ENCODE assay signal across 21 cellular contexts in the genomic region with DNA sequence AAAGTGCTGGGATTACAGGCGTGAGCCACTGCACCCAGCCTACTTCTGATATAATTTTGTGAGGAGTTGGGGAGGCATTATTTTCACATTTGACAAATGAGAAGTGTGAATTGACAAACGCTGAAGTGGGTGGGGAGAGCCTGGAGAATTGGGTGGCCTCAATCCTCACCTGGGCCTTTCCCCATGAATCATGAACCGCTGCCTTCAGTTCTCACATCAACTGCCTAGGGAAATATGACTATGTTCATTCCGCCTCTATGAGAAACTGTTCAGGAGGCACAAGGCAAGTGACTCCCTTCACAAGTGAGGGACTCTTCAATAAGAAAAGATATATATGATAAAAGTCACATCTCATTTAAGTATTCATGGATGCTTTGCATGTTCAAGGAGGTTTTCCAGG.
DNase-seq lines count a peak whose midpoint lies in the region; ATAC-seq, FAIRE-seq and TF ChIP-seq lines count a peak whose summit lies in the region.
"Had no signal": no experiment of that assay in that cellular context is flagged by ENCODE, and none has a peak within 500 bp of the region (broad histone marks: within the 10 kb centered on the region; RNA-seq: fewer than 3 reads in every experiment).

No MANE protein-coding gene starts in this region.

- TF ChIP-seq RAD21 in A549 (conservative IDR thresholded peaks at IDR 0.05 in 1 of 2, IDR thresholded peaks at IDR 0.05 in 1 of 2) (no peak), IMR-90 (IDR thresholded peaks at IDR 0.05; ENCODE audit: low read length) (no peak)

- intact Hi-C loops in IMR-90 (cut with micrococcal nuclease), result no loop called here

- FAIRE-seq in A549 (lab: Jason Lieb, UNC), result no peak
- peak; percentile 43 for FAIRE-seq in keratinocyte (lab: Jason Lieb, UNC)
- FAIRE-seq: GM12891, GM18507, H1 had no signal

- peak overlapping the region; percentile 48 for H4K91ac ChIP-seq in IMR-90 (ENCODE audit: insufficient read depth, low read depth, low read length)

- no TSS peak for BruUV-seq in IMR-90 (replicated peaks; lab: Mats Ljungman, UMichigan)

- TF ChIP-seq EP300 in A549 (IDR thresholded peaks at IDR 0.05), result no peak

- H2BK20ac ChIP-seq in IMR-90 (ENCODE audit: low read depth, low read length), result peak overlapping the region; percentile 64; the same call in 1 of the 2 replicates

- in situ Hi-C loops in IMR-90 (cut with MboI; ENCODE audit: low sequenced_read_pairs), result no loop called here

- H3K4me2 ChIP-seq in A549, result no peak overlapping the region
- no peak overlapping the region for H3K4me2 ChIP-seq in IMR-90 (ENCODE audit: low read depth, low read length)
- no peak overlapping the region for H3K4me2 ChIP-seq in keratinocyte (ENCODE audit: control insufficient read depth, extremely low read depth, insufficient read depth, low read depth, low read length)
- H3K4me2 ChIP-seq: BLaER1 treated with 17β-estradiol and CSF1 and Interleukin-3, amounts not matched to agents 10 nM and 100 nM had no signal

- TF ChIP-seq POLR2A in A549 (IDR thresholded peaks at IDR 0.05; ENCODE audit: low read length), result no peak
- no peak for TF ChIP-seq POLR2A in IMR-90 (IDR thresholded peaks at IDR 0.05; ENCODE audit: low read depth, low read length)

- POLR2A ChIA-PET in A549 (lab: Yijun Ruan, JAX), result no interaction called here
- POLR2A ChIA-PET in IMR-90 (lab: Charles Lee; ENCODE audit: unreplicated experiment), result no interaction called here

- H3K4me3 ChIP-seq in A549, result no peak overlapping the region
- H3K4me3 ChIP-seq in IMR-90 (ENCODE audit: insufficient read depth, low read depth, low read length), result no peak overlapping the region
- no peak overlapping the region for H3K4me3 ChIP-seq in epithelial cell of esophagus (ENCODE audit: low read length)
- H3K4me3 ChIP-seq in keratinocyte (ENCODE audit: control insufficient read depth in 2 of 3, extremely low read depth in 1 of 3, insufficient read depth in 2 of 3, low read depth in 1 of 3, low read length in 3 of 3), result no peak overlapping the region
- H3K4me3 ChIP-seq: BLaER1 treated with 17β-estradiol and CSF1 and Interleukin-3, amounts not matched to agents 10 nM and 100 nM had no signal

- H3K56ac ChIP-seq in IMR-90 (ENCODE audit: extremely low read depth, insufficient read depth, low read length), result no peak overlapping the region

- H2AFZ ChIP-seq in IMR-90 (replicated peaks; ENCODE audit: low read length, poor library complexity), result no peak overlapping the region
- no peak overlapping the region for H2AFZ ChIP-seq in keratinocyte (ENCODE audit: control insufficient read depth, low read length)

- peaks cover 26% of the 10 kb centered on the region for H3K4me1 ChIP-seq in A549
- H3K4me1 ChIP-seq in IMR-90 (ENCODE audit: control insufficient read depth, insufficient read depth, low read length), result peaks cover 17% of the 10 kb centered on the region
- H3K4me1 ChIP-seq in keratinocyte (ENCODE audit: control insufficient read depth, extremely low read depth, insufficient read depth, low read length), result peaks cover 11% of the 10 kb centered on the region

- no peak overlapping the region for H3K14ac ChIP-seq in IMR-90 (replicated peaks; ENCODE audit: low read depth, low read length)

- WGBS in A549 (ENCODE audit: missing lambda C conversion rate), result 89% methylated on average over 4 of the region's 4 CpGs
- no CpG with 5 or more reads among the region's 4 CpGs for WGBS in IMR-90 (ENCODE audit: extremely low coverage in 2 of 2, insufficient read length in 1 of 2), 2 experiments

- no peak overlapping the region for H3K23ac ChIP-seq in IMR-90 (ENCODE audit: low read depth, low read length)

- H2AK5ac ChIP-seq in IMR-90 (ENCODE audit: low read depth, low read length), result 0 out of 2 replicates have a peak overlapping the region, but pooled peaks have one; percentile 7

- H3K9ac ChIP-seq in IMR-90 (ENCODE audit: low read depth, low read length), result no peak overlapping the region
- H3K9ac ChIP-seq in keratinocyte (ENCODE audit: control insufficient read depth, extremely low read depth, insufficient read depth, low read length), result no peak overlapping the region
- H3K9ac ChIP-seq: BLaER1 treated with 17β-estradiol and CSF1 and Interleukin-3, amounts not matched to agents 10 nM and 100 nM had no signal

- dilution Hi-C loops in IMR-90 (cut with HindIII; ENCODE audit: low sequenced_read_pairs, unreplicated experiment) (no loop called here), keratinocyte (cut with MboI; ENCODE audit: extremely low pct_ligation_motif_present, low sequenced_read_pairs) (no loop called here)

- H3K79me1 ChIP-seq in IMR-90 (ENCODE audit: low read depth in 1 of 2, low read length in 2 of 2), result peaks cover 0 to 4% of the 10 kb centered on the region in 2 experiments; a peak in 1 of 4 replicates

- H3K79me2 ChIP-seq in keratinocyte (ENCODE audit: control insufficient read depth, insufficient read depth, low read length), result no peaks in the 10 kb centered on the region

- H4K20me1 ChIP-seq in IMR-90 (ENCODE audit: insufficient read depth, low read length), result no peaks in the 10 kb centered on the region
- no peaks in the 10 kb centered on the region for H4K20me1 ChIP-seq in keratinocyte (ENCODE audit: control insufficient read depth, extremely low read depth, insufficient read depth, low read length)
- H4K20me1 ChIP-seq: BLaER1 treated with 17β-estradiol and CSF1 and Interleukin-3, amounts not matched to agents 10 nM and 100 nM had no signal

- CTCF ChIA-PET in A549 (lab: Yijun Ruan, JAX), result interaction anchor here (0.7 kb wide), 1 partner anchor 17 kb away, joined by 3 read pairs; no protein-coding TSS in a partner anchor
- CTCF ChIA-PET in IMR-90 (lab: Yijun Ruan, JAX), result no interaction called here

- DNase-seq in A549 (ENCODE audit: low read depth in 1 of 2, low spot score in 1 of 2), result no peak
- DNase-seq in IMR-90, result no peak
- peak; percentile 67 for DNase-seq in epithelial cell of esophagus (ENCODE audit: low read depth)
- no peak for DNase-seq in keratinocyte (ENCODE audit: low read depth, low spot score)
- no peak for DNase-seq in OCI-M1 (lab: John Stamatoyannopoulos, UW)
- DNase-seq in stimulated activated naive CD8-positive, alpha-beta T cell treated with anti-CD3 and anti-CD28 coated beads, Interleukin-15, amount 100 ng/mL, for 72 hours, result no peak
- DNase-seq in stimulated activated CD4-positive, alpha-beta T cell treated with anti-CD3 and anti-CD28 coated beads, Interleukin-2, amount 100 ng/mL, for 24 hours, result no peak
- DNase-seq: 8988T; CD8-positive, alpha-beta memory T cell; COR-L47; DMS 273 treated with DMSO at 0.1 percent for 48 hours; DMS53; DND-41; EL; H9 had no signal

- peak overlapping the region; percentile 58; the same call in 1 of the 2 replicates for H3K4ac ChIP-seq in IMR-90 (ENCODE audit: low read depth, low read length)

- H3K27me3 Mint-ChIP-seq in stimulated activated naive CD8-positive, alpha-beta T cell treated with anti-CD3 and anti-CD28 coated beads, Interleukin-15, amount 100 ng/mL, for 72 hours, result no peaks in the 10 kb centered on the region
- H3K27me3 Mint-ChIP-seq: B cell; CD8-positive, alpha-beta memory T cell had no signal

- H3K9me3 ChIP-seq in A549 (peaks cover 7% of the 10 kb centered on the region; the same call in 1 of the 3 replicates), IMR-90 (ENCODE audit: control insufficient read depth, insufficient read depth, low read length) (no peaks in the 10 kb centered on the region), keratinocyte (ENCODE audit: control insufficient read depth, low read depth, low read length) (no peaks in the 10 kb centered on the region)

- peak overlapping the region in 1 of 2 experiments; percentile 18; a peak in 1 of 4 replicates for H4K8ac ChIP-seq in IMR-90 (ENCODE audit: low read depth in 2 of 2, low read length in 2 of 2)

- no peaks in the 10 kb centered on the region for H3K4me1 Mint-ChIP-seq in stimulated activated naive CD8-positive, alpha-beta T cell treated with anti-CD3 and anti-CD28 coated beads, Interleukin-15, amount 100 ng/mL, for 72 hours
- H3K4me1 Mint-ChIP-seq: B cell; CD8-positive, alpha-beta memory T cell had no signal

- H2AK9ac ChIP-seq in IMR-90 (replicated peaks; ENCODE audit: low read depth, low read length, poor library complexity), result no peak overlapping the region

- no peak overlapping the region for H2BK5ac ChIP-seq in IMR-90 (ENCODE audit: low read depth, low read length, poor library complexity, severe bottlenecking)

- H3K9me1 ChIP-seq in IMR-90 (ENCODE audit: insufficient read depth, low read length) (0 out of 2 replicates have a peak, but pooled peaks cover 6% of the 10 kb centered on the region), keratinocyte (ENCODE audit: control insufficient read depth, extremely low read depth, insufficient read depth, low read length) (no peaks in the 10 kb centered on the region)

- peak overlapping the region; percentile 25; the same call in 1 of the 2 replicates for H4K5ac ChIP-seq in IMR-90 (ENCODE audit: low read depth, low read length)

- ATAC-seq in A549 (no peak), IMR-90 (ENCODE audit: low read depth) (no peak), GM18907 (IDR thresholded peaks at IDR 0.05; ENCODE audit: unreplicated experiment) (no peak)
- no peak for ATAC-seq in stimulated activated naive CD8-positive, alpha-beta T cell treated with anti-CD3 and anti-CD28 coated beads, Interleukin-15, amount 100 ng/mL, for 72 hours

- no peak overlapping the region for H3K27ac Mint-ChIP-seq in stimulated activated naive CD8-positive, alpha-beta T cell treated with anti-CD3 and anti-CD28 coated beads, Interleukin-15, amount 100 ng/mL, for 72 hours
- H3K27ac Mint-ChIP-seq: B cell; CD8-positive, alpha-beta memory T cell; H9 had no signal

- H2BK15ac ChIP-seq in IMR-90 (ENCODE audit: low read depth, low read length), result no peak overlapping the region

- no peaks in the 10 kb centered on the region for H3K27me3 ChIP-seq in IMR-90 (ENCODE audit: control insufficient read depth, insufficient read depth, low read length)
- no peaks in the 10 kb centered on the region for H3K27me3 ChIP-seq in keratinocyte (ENCODE audit: control insufficient read depth, extremely low read depth, insufficient read depth, low read length)
- H3K27me3 ChIP-seq: BLaER1 treated with 17β-estradiol and CSF1 and Interleukin-3, amounts not matched to agents 10 nM and 100 nM had no signal

- H3K18ac ChIP-seq in IMR-90 (ENCODE audit: low read depth, low read length), result peak overlapping the region; percentile 57; the same call in 1 of the 2 replicates

- no peaks in the 10 kb centered on the region for H3K36me3 ChIP-seq in IMR-90 (ENCODE audit: control insufficient read depth, insufficient read depth, low read length)
- no peaks in the 10 kb centered on the region for H3K36me3 ChIP-seq in keratinocyte (ENCODE audit: control insufficient read depth in 2 of 2, extremely low read depth in 1 of 2, insufficient read depth in 2 of 2, low read length in 2 of 2)
- H3K36me3 ChIP-seq: BLaER1 treated with 17β-estradiol and CSF1 and Interleukin-3, amounts not matched to agents 10 nM and 100 nM had no signal

- H3K9me3 Mint-ChIP-seq in stimulated activated naive CD8-positive, alpha-beta T cell treated with anti-CD3 and anti-CD28 coated beads, Interleukin-15, amount 100 ng/mL, for 72 hours, result peaks cover 0 to 8% of the 10 kb centered on the region in 2 donors

- H3K4me3 Mint-ChIP-seq in stimulated activated naive CD8-positive, alpha-beta T cell treated with anti-CD3 and anti-CD28 coated beads, Interleukin-15, amount 100 ng/mL, for 72 hours, result no peak overlapping the region
- H3K4me3 Mint-ChIP-seq: B cell; CD8-positive, alpha-beta memory T cell; H9 had no signal

- no peak overlapping the region; the same call in 1 of the 2 replicates for H2BK120ac ChIP-seq in IMR-90 (ENCODE audit: low read depth, low read length)

- TF ChIP-seq CTCF in A549 (IDR thresholded peaks at IDR 0.05) (no peak), IMR-90 (conservative IDR thresholded peaks at IDR 0.05; ENCODE audit: low read depth, low read length) (no peak), epithelial cell of esophagus (IDR thresholded peaks at IDR 0.05; ENCODE audit: insufficient read depth, low read depth, low read length, missing control alignments) (no peak), keratinocyte (optimal IDR thresholded peaks at IDR 0.05 in 1 of 3, IDR thresholded peaks at IDR 0.05 in 1 of 3, conservative IDR thresholded peaks at IDR 0.05 in 1 of 3; ENCODE audit: extremely low read depth in 1 of 3, insufficient read depth in 2 of 3, low read length in 3 of 3) (no peak)

- H3K27ac ChIP-seq in A549, result peak overlapping the region; percentile 29 to 40; a peak in 1 of 6 replicates
- no peak overlapping the region for H3K27ac ChIP-seq in IMR-90 (ENCODE audit: insufficient read depth, low read length)
- peak overlapping the region; percentile 17 for H3K27ac ChIP-seq in keratinocyte (ENCODE audit: control insufficient read depth, insufficient read depth, low read length)
- H3K27ac ChIP-seq: BLaER1 treated with 17β-estradiol and CSF1 and Interleukin-3, amounts not matched to agents 10 nM and 100 nM had no signal
